26 cellular contexts compared by ENCODE assay signal in the genomic region with DNA sequence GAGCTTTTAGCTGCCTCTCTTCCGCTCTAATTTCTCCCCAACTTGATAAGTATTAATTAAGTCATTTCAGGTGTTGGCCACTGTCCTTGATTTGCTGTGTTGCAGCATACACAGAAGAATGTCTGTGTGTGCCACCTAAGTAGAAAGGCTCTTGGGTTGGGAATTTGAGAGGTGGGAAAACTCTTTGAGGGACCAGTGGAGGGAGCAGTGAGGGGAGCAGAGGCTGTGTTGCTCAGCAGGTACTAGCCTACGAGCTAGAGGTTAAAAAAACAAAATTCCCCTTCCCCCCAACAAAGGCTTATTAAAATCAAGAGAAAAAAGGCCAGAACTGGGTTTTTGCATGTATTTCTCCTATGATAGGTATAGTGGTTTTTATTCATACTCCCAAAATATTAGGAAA.
"Had no signal": no experiment of that assay in that cellular context is flagged by ENCODE, and none has a peak within 500 bp of the region (broad histone marks: within the 10 kb centered on the region; RNA-seq: fewer than 3 reads in every experiment).

No MANE protein-coding gene starts in this region.

- H3K4me3 Mint-ChIP-seq: immature natural killer cell; natural killer cell; stimulated activated naive CD8-positive, alpha-beta T cell treated with anti-CD3 and anti-CD28 coated beads, Interleukin-15, amount 100 ng/mL, for 72 hours had no signal

- H3K36me3 Mint-ChIP-seq: natural killer cell had no signal

- H3K27ac ChIP-seq: dorsolateral prefrontal cortex, epithelial cell of prostate, esophagus muscularis mucosa, foreskin keratinocyte, heart right ventricle, lower lobe of right lung, ovary, right lobe of liver, suprapubic skin, transverse colon had no signal

- H3K27ac Mint-ChIP-seq: immature natural killer cell; stimulated activated naive CD8-positive, alpha-beta T cell treated with anti-CD3 and anti-CD28 coated beads, Interleukin-15, amount 100 ng/mL, for 72 hours had no signal

- H3K27me3 ChIP-seq: dorsolateral prefrontal cortex, esophagus muscularis mucosa, foreskin keratinocyte, heart right ventricle, ovary, right lobe of liver, suprapubic skin, transverse colon had no signal

- DNase-seq: cerebellar nuclear complex; cortex of kidney; dorsolateral prefrontal cortex; effector CD4-positive, alpha-beta T cell; foreskin keratinocyte; glutamatergic neuron; heart right ventricle; hippocampal formation; immature natural killer cell; islet precursor cell; left ventricle myocardium superior; lower lobe of right lung; natural killer cell; occipital lobe; ovary; right lobe of liver; small intestine; stimulated activated CD4-positive, alpha-beta T cell treated with anti-CD3 and anti-CD28 coated beads, Interleukin-15, amount 100 ng/mL, for 24 hours; stimulated activated CD4-positive, alpha-beta T cell treated with anti-CD3 and anti-CD28 coated beads, Interleukin-2, amount 100 ng/mL, for 48 hours; stimulated activated CD8-positive, alpha-beta memory T cell treated with anti-CD3 and anti-CD28 coated beads, Interleukin-4, amount 100 ng/mL, for 48 hours; stimulated activated naive CD4-positive, alpha-beta T cell; stimulated activated naive CD8-positive, alpha-beta T cell treated with anti-CD3 and anti-CD28 coated beads, Interleukin-15, amount 100 ng/mL, for 72 hours; transverse colon had no signal

- H3K36me3 ChIP-seq: esophagus muscularis mucosa, lower lobe of right lung, ovary, right lobe of liver, transverse colon had no signal

- H3K4me3 ChIP-seq: dorsolateral prefrontal cortex, esophagus muscularis mucosa, heart right ventricle, lower lobe of right lung, ovary, right lobe of liver, suprapubic skin, transverse colon had no signal

- H3K9me3 ChIP-seq: esophagus muscularis mucosa, heart right ventricle, lower lobe of right lung, ovary, right lobe of liver, suprapubic skin, transverse colon had no signal

- H3K9me3 Mint-ChIP-seq: immature natural killer cell; natural killer cell; stimulated activated naive CD8-positive, alpha-beta T cell treated with anti-CD3 and anti-CD28 coated beads, Interleukin-15, amount 100 ng/mL, for 72 hours had no signal

- H3K27me3 Mint-ChIP-seq: stimulated activated naive CD8-positive, alpha-beta T cell treated with anti-CD3 and anti-CD28 coated beads, Interleukin-15, amount 100 ng/mL, for 72 hours had no signal

- H3K4me1 ChIP-seq: foreskin keratinocyte, lower lobe of right lung, right lobe of liver, suprapubic skin, transverse colon had no signal

- H3K4me1 Mint-ChIP-seq: immature natural killer cell; natural killer cell; stimulated activated naive CD8-positive, alpha-beta T cell treated with anti-CD3 and anti-CD28 coated beads, Interleukin-15, amount 100 ng/mL, for 72 hours had no signal

- ATAC-seq: foreskin keratinocyte; heart right ventricle; left ventricle myocardium superior; natural killer cell; right lobe of liver; stimulated activated naive CD8-positive, alpha-beta T cell treated with anti-CD3 and anti-CD28 coated beads, Interleukin-15, amount 100 ng/mL, for 72 hours had no signal
